ENCODE assay signal across 8 cellular contexts in genomic region chrX:148380614-148381561, GRCh38.
DNase-seq lines count a peak whose midpoint lies in the region; ATAC-seq, FAIRE-seq and TF ChIP-seq lines count a peak whose summit lies in the region.

No MANE protein-coding gene starts in this region.

- H3K4me3 ChIP-seq in SU-DHL-6 (ENCODE audit: insufficient read depth, low read length, poor library complexity, severe bottlenecking): peak overlapping the region; percentile 48

- no peaks in the 10 kb centered on the region for H3K79me2 ChIP-seq in SU-DHL-6 (ENCODE audit: insufficient read depth, low read length)

- peak overlapping the region; percentile 92 for H3K27ac ChIP-seq in SU-DHL-6 (ENCODE audit: low read depth, low read length)
- H3K27ac ChIP-seq in foreskin keratinocyte: no peak overlapping the region

- H3K4me1 ChIP-seq in foreskin keratinocyte: no peaks in the 10 kb centered on the region

- H3K9ac ChIP-seq in SU-DHL-6 (ENCODE audit: low read length): peak overlapping the region; percentile 57

- ATAC-seq in HG03095 (IDR thresholded peaks at IDR 0.05; ENCODE audit: unreplicated experiment): peak; percentile 89
- no peak for ATAC-seq in foreskin keratinocyte

- DNase-seq in GM19238 (ENCODE audit: insufficient read length, low spot score) (peak; percentile 11), NCI-H2029 (lab: John Stamatoyannopoulos, UW) (no peak), foreskin keratinocyte (no peak), frontal cortex (ENCODE audit: low spot score in 2 of 2) (no peak)
- DNase-seq in effector CD8-positive, alpha-beta T cell (lab: John Stamatoyannopoulos, UW): peak; percentile 0
- DNase-seq in stimulated activated CD8-positive, alpha-beta memory T cell treated with anti-CD3 and anti-CD28 coated beads, Interleukin-7, amount 100 ng/mL, for 4 hours (ENCODE audit: low read depth in 2 of 2): peak; percentile 26 to 32

- no peaks in the 10 kb centered on the region for H3K36me3 ChIP-seq in SU-DHL-6 (ENCODE audit: low read length)

- peak overlapping the region; percentile 67 for H2AFZ ChIP-seq in SU-DHL-6 (ENCODE audit: low read depth, low read length, severe bottlenecking)

- H3K9me2 ChIP-seq in SU-DHL-6 (replicated peaks; ENCODE audit: insufficient read depth, low read length): no peaks in the 10 kb centered on the region

- FAIRE-seq in frontal cortex (lab: Jason Lieb, UNC): no peak

- H3F3A ChIP-seq in SU-DHL-6 (ENCODE audit: insufficient read depth): peaks cover 19% of the 10 kb centered on the region

- peaks cover 5% of the 10 kb centered on the region; the same call in 1 of the 2 replicates for H3K9me3 ChIP-seq in SU-DHL-6 (ENCODE audit: insufficient read depth, low read length)

- no peaks in the 10 kb centered on the region for H4K20me1 ChIP-seq in SU-DHL-6 (ENCODE audit: low read depth, low read length)

- TF ChIP-seq CTCF in SU-DHL-6 (IDR thresholded peaks at IDR 0.05; ENCODE audit: insufficient read depth, low read length, poor library complexity, severe bottlenecking): no peak
- no peak for TF ChIP-seq CTCF in foreskin keratinocyte (conservative IDR thresholded peaks at IDR 0.05)

- H3K27me3 ChIP-seq in SU-DHL-6 (ENCODE audit: low read length) (no peaks in the 10 kb centered on the region), foreskin keratinocyte (no peaks in the 10 kb centered on the region)

- peak overlapping the region; percentile 97 for H3K4me2 ChIP-seq in SU-DHL-6 (ENCODE audit: low read depth, low read length, poor library complexity, severe bottlenecking)

Comparison
In these comparisons a context has a peak if more than half of its experiments do, and no peak if none do; other contexts are left out.
1. DNase-seq: peak in GM19238 (single experiment), effector CD8-positive, alpha-beta T cell (single experiment) and stimulated activated CD8-positive, alpha-beta memory T cell treated with anti-CD3 and anti-CD28 coated beads, Interleukin-7, amount 100 ng/mL, for 4 hours (2 of 2); none in NCI-H2029 (single experiment), foreskin keratinocyte (0 of 2) and frontal cortex (0 of 2).